15 cellular contexts compared by ENCODE assay signal in the genomic region with DNA sequence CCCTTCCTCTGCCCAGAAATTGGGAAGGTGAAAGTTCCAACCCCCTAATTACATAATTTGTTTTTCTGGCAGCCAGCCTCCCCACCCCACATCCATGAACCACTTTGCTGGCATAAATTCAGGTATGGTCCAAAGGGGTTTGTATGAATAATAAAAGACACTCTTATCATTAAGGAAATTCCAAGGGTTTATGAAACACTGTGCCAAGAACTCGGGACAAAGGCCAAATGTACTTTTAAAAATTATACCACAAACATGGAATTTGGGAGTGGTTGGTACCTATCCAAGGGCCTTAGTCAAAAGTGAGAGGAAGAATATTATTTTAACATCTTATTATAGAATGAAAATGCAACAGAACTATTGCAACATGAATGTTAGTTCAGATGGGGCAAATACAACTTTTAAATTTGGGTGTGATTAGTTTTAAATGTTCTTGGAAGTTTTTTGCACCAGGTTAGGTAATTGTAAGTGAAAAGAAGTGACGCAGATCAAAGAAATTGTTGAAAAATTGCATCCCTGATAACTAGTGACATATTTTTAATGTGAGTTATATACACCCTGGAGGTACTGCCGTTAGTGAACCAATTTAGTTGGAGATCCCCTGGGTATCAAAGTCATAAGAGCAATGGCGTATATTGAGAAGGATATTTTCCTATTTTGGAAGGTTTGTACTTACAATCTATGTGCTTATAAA.
DNase-seq lines count a peak whose midpoint lies in the region; ATAC-seq and TF ChIP-seq lines count a peak whose summit lies in the region.
"Had no signal": no experiment of that assay in that cellular context is flagged by ENCODE, and none has a peak within 500 bp of the region (broad histone marks: within the 10 kb centered on the region; RNA-seq: fewer than 3 reads in every experiment).

No MANE protein-coding gene starts in this region.

- H3K9me3 ChIP-seq in PC-3 (ENCODE audit: low read length): no peaks in the 10 kb centered on the region
- H3K9me3 ChIP-seq: BE2C had no signal

- no peak overlapping the region for H2AFZ ChIP-seq in PC-3 (ENCODE audit: low read length)

- POLR2A ChIA-PET in PC-3 (lab: Charles Lee; ENCODE audit: unreplicated experiment): no interaction called here

- no peaks in the 10 kb centered on the region for H3K27me3 ChIP-seq in PC-3 (ENCODE audit: low read length)
- H3K27me3 ChIP-seq: BE2C had no signal

- H3K4me2 ChIP-seq in PC-3 (ENCODE audit: low read length): no peak overlapping the region

- H3K4me1 ChIP-seq in PC-3 (ENCODE audit: insufficient read depth, low read length): peaks cover 11% of the 10 kb centered on the region; the same call in 1 of the 2 replicates
- H3K4me1 ChIP-seq: BE2C had no signal

- no peaks in the 10 kb centered on the region for H4K20me1 ChIP-seq in PC-3 (ENCODE audit: low read length)

- no peak overlapping the region for H3K9ac ChIP-seq in PC-3 (ENCODE audit: low read length)

- intact Hi-C loops in PC-3 (cut with micrococcal nuclease): loop anchor here (10.0 kb wide), 1 partner anchor 321 kb away; no protein-coding TSS in a partner anchor

- DNase-seq in GM03348 (ENCODE audit: low spot score): peak; percentile 67
- DNase-seq in PC-3: peak; percentile 63
- DNase-seq in fibroblast of peridontal ligament (ENCODE audit: extremely low read depth): peak; percentile 57
- peak; percentile 8 for DNase-seq in skeletal muscle cell (ENCODE audit: low read depth)
- no peak for DNase-seq in NCI-H2107 (lab: John Stamatoyannopoulos, UW)
- no peak for DNase-seq in activated naive CD4-positive, alpha-beta T cell (lab: John Stamatoyannopoulos, UW)
- DNase-seq: BE2C; cortex of kidney; glutamatergic neuron; midbrain; NCI-H1105 treated with DMSO at 0.1 percent for 48 hours; stimulated activated CD4-positive, alpha-beta T cell treated with anti-CD3 and anti-CD28 coated beads, Interleukin-4, amount 100 ng/mL, for 1 hour had no signal

- H3F3A ChIP-seq in PC-3 (ENCODE audit: low read length, unreplicated experiment): no peaks in the 10 kb centered on the region

- CTCF ChIA-PET in PC-3 (lab: Charles Lee): no interaction called here

- ATAC-seq in PC-3 (peak; percentile 58), GM21723 (IDR thresholded peaks at IDR 0.05; ENCODE audit: unreplicated experiment) (no peak)
- ATAC-seq: K562, WTC11 had no signal

- H3K9me2 ChIP-seq in PC-3 (replicated peaks; ENCODE audit: low read length): no peaks in the 10 kb centered on the region

- no TSS peak for BruUV-seq in PC-3 (replicated peaks; lab: Mats Ljungman, UMichigan)

- H3K79me2 ChIP-seq in PC-3 (ENCODE audit: low read length): no peaks in the 10 kb centered on the region

- no peak overlapping the region for H3K27ac ChIP-seq in PC-3 (ENCODE audit: low read length)

- no peak for TF ChIP-seq CTCF in PC-3 (conservative IDR thresholded peaks at IDR 0.05; ENCODE audit: low read depth, low read length)

- H3K4me3 ChIP-seq in PC-3 (ENCODE audit: low read length) (no peak overlapping the region), skeletal muscle cell (ENCODE audit: low read depth, low read length) (no peak overlapping the region)
- H3K4me3 ChIP-seq: K562 had no signal

- no peaks in the 10 kb centered on the region for H3K36me3 ChIP-seq in PC-3 (ENCODE audit: low read depth, low read length)
- H3K36me3 ChIP-seq: BE2C had no signal

Comparison
In these comparisons a context has a peak if more than half of its experiments do, and no peak if none do; other contexts are left out.
1. DNase-seq: peak in GM03348 (single experiment), PC-3 (single experiment), fibroblast of peridontal ligament (single experiment) and skeletal muscle cell (single experiment); none in NCI-H2107 (single experiment) and activated naive CD4-positive, alpha-beta T cell (0 of 4).